3 cellular contexts compared by ENCODE assay signal in the genomic region with DNA sequence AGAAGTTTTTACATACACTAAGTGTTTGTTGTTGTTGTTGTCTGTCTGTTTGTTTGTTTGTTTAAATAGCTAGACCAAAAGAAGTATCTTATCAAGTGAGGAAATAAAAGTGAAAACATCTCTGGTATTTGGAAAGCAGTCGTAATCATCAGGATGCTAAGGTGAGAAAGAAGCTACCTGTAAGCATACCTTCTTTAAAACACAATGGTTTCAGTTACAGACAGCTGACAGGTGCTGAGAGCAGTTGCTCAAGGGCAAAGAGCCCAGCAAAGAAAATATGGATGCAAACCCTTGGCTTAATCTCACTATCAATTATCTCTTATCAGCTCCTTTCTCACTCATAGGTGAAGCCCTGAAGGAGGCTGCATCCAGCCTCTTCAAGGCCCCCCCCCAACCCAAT.
TF ChIP-seq lines count a peak whose summit lies in the region.

No MANE protein-coding gene starts in this region.

TF ChIP-seq in GM23338, 12 proteins besides CTCF, POLR2A, EP300 and RAD21 (continues in another document):
- TF ChIP-seq ETS1 (IDR thresholded peaks at IDR 0.05) (no peak), CREB1 (CRISPR knock-in tag; IDR thresholded peaks at IDR 0.05; ENCODE audit: low read depth) (no peak), ZNF331 (CRISPR knock-in tag; IDR thresholded peaks at IDR 0.05; ENCODE audit: low read depth) (no peak), ZNF114 (CRISPR knock-in tag; IDR thresholded peaks at IDR 0.05) (no peak), EZH2phosphoT487 (IDR thresholded peaks at IDR 0.05; ENCODE audit: unreplicated experiment) (no peak), POLR2AphosphoS5 (IDR thresholded peaks at IDR 0.05; ENCODE audit: low read depth) (no peak)

TF ChIP-seq in WTC11, 78 proteins besides CTCF, POLR2A, EP300 and RAD21:
- no peak for TF ChIP-seq ZBTB21 (CRISPR knock-in tag; IDR thresholded peaks at IDR 0.05; ENCODE audit: borderline replicate concordance)
- TF ChIP-seq JAZF1 (CRISPR knock-in tag; IDR thresholded peaks at IDR 0.05): no peak
- no peak for TF ChIP-seq NR3C1 (CRISPR knock-in tag; conservative IDR thresholded peaks at IDR 0.05; ENCODE audit: low read depth)
- no peak for TF ChIP-seq ZNF396 (CRISPR knock-in tag; IDR thresholded peaks at IDR 0.05; ENCODE audit: borderline replicate concordance)
- no peak for TF ChIP-seq CBFB (CRISPR knock-in tag; IDR thresholded peaks at IDR 0.05; ENCODE audit: low read depth)
- no peak for TF ChIP-seq NR1H2 (CRISPR knock-in tag; IDR thresholded peaks at IDR 0.05)
- no peak for TF ChIP-seq ESRRA (CRISPR knock-in tag; IDR thresholded peaks at IDR 0.05; ENCODE audit: borderline replicate concordance)

TF ChIP-seq in HepG2, 621 proteins besides CTCF, POLR2A, EP300 and RAD21:
- TF ChIP-seq ZNF773 (CRISPR knock-in tag; IDR thresholded peaks at IDR 0.05; ENCODE audit: borderline replicate concordance): no peak
- TF ChIP-seq ZNF629 (CRISPR knock-in tag; conservative IDR thresholded peaks at IDR 0.05): no peak
- TF ChIP-seq SATB2 (CRISPR knock-in tag; IDR thresholded peaks at IDR 0.05): no peak
- TF ChIP-seq ZBTB38 (CRISPR knock-in tag; IDR thresholded peaks at IDR 0.05): no peak
- no peak for TF ChIP-seq ZNF17 (CRISPR knock-in tag; IDR thresholded peaks at IDR 0.05)
- no peak for TF ChIP-seq ZNF296 (CRISPR knock-in tag; conservative IDR thresholded peaks at IDR 0.05)
- no peak for TF ChIP-seq ZC3H13 (CRISPR knock-in tag; IDR thresholded peaks at IDR 0.05)
- no peak for TF ChIP-seq ARID3A (IDR thresholded peaks at IDR 0.05; ENCODE audit: low read depth, low read length)
- no peak for TF ChIP-seq SNAPC4 (CRISPR knock-in tag; IDR thresholded peaks at IDR 0.05)
- no peak for TF ChIP-seq POLR2G (IDR thresholded peaks at IDR 0.05; ENCODE audit: low read depth, low read length)
- TF ChIP-seq HNF4G (IDR thresholded peaks at IDR 0.05; ENCODE audit: borderline replicate concordance, low read depth, low read length): no peak
- no peak for TF ChIP-seq HNF4G (CRISPR knock-in tag; IDR thresholded peaks at IDR 0.05; ENCODE audit: borderline replicate concordance, low read depth)
- TF ChIP-seq HOXA7 (CRISPR knock-in tag; IDR thresholded peaks at IDR 0.05): no peak
- no peak for TF ChIP-seq TAF15 (IDR thresholded peaks at IDR 0.05; ENCODE audit: low read depth, low read length, poor library complexity, severe bottlenecking)
- no peak for TF ChIP-seq ZNF576 (CRISPR knock-in tag; IDR thresholded peaks at IDR 0.05)
- no peak for TF ChIP-seq ZNF329 (CRISPR knock-in tag; IDR thresholded peaks at IDR 0.05; ENCODE audit: low read depth)
- no peak for TF ChIP-seq NKX3-1 (CRISPR knock-in tag; IDR thresholded peaks at IDR 0.05)
- no peak for TF ChIP-seq MAFK (conservative IDR thresholded peaks at IDR 0.05 in 1 of 2, IDR thresholded peaks at IDR 0.05 in 1 of 2; ENCODE audit: low read length in 2 of 2)
- no peak for TF ChIP-seq ZMAT3 (CRISPR knock-in tag; conservative IDR thresholded peaks at IDR 0.05)
TF ChIP-seq in HepG2: peak in this region for 0.
